1 cellular context compared by ENCODE assay signal in the genomic region with DNA sequence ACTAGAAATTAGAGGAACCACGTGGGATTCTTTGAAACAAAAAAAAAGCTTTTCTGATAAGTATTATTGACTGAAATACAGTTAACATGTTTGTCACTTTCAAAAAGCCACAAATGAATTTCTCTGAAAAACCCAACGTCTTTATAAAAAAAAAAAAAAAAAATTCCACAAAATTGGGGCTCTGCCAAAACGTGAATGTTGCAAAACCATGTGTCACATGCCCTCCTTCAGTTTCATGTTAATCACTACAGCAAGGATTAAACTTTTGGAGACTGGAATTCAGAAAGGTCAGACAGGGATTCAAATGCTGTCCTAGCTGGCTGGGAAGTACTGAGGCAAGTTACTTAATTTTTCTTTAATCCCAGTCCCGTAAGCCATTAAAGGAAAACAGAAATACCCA.
A peak's percentile ranks its signal among the peaks of the same experiment; 100 is the strongest.
TF ChIP-seq lines count a peak whose summit lies in the region.

No MANE protein-coding gene starts in this region.

TF ChIP-seq in K562, 482 proteins besides CTCF, POLR2A, EP300 and RAD21 (continued from another document and continues in another):
- TF ChIP-seq SREBF2 (CRISPR knock-in tag; IDR thresholded peaks at IDR 0.05) (no peak), HEY1 (CRISPR knock-in tag; IDR thresholded peaks at IDR 0.05; ENCODE audit: borderline replicate concordance) (no peak), NFIX (CRISPR knock-in tag; IDR thresholded peaks at IDR 0.05; ENCODE audit: low read depth) (no peak), STAT5A (IDR thresholded peaks at IDR 0.05; ENCODE audit: borderline replicate concordance, low read length) (peak; percentile 36; the same call in 1 of the 2 replicates), CEBPB (tag; IDR thresholded peaks at IDR 0.05) (peak; percentile 95), KLF16 (IDR thresholded peaks at IDR 0.05) (no peak), ZNF24 (IDR thresholded peaks at IDR 0.05) (no peak), PURB (CRISPR knock-in tag; IDR thresholded peaks at IDR 0.05; ENCODE audit: low read depth) (no peak), FOXK1 (CRISPR knock-in tag; IDR thresholded peaks at IDR 0.05; ENCODE audit: borderline replicate concordance) (no peak), EZH2 (IDR thresholded peaks at IDR 0.05; ENCODE audit: borderline replicate concordance, low read depth, low read length) (no peak), FOXP1 (CRISPR knock-in tag; IDR thresholded peaks at IDR 0.05) (no peak), BMI1 (IDR thresholded peaks at IDR 0.05; ENCODE audit: low read length) (no peak), LCOR (CRISPR knock-in tag; IDR thresholded peaks at IDR 0.05) (no peak), KLF1 (tag; IDR thresholded peaks at IDR 0.05) (no peak), TEAD4 (IDR thresholded peaks at IDR 0.05; ENCODE audit: low read length) (peak; percentile 42), TEAD4 (CRISPR knock-in tag; IDR thresholded peaks at IDR 0.05; ENCODE audit: borderline replicate concordance) (no peak), ZNF436 (CRISPR knock-in tag; IDR thresholded peaks at IDR 0.05) (no peak), U2AF2 (optimal IDR thresholded peaks at IDR 0.05; ENCODE audit: low read depth, low read length) (no peak), SMAD2 (IDR thresholded peaks at IDR 0.05; ENCODE audit: low read depth, low read length) (no peak), HNRNPL (IDR thresholded peaks at IDR 0.05; ENCODE audit: low read depth, low read length) (no peak), TEAD2 (tag; IDR thresholded peaks at IDR 0.05) (no peak), ETV5 (CRISPR knock-in tag; IDR thresholded peaks at IDR 0.05; ENCODE audit: low read depth) (no peak), POLR3A (IDR thresholded peaks at IDR 0.05; ENCODE audit: borderline replicate concordance, extremely low read depth, insufficient read depth, insufficient read length) (no peak), ZC3H8 (IDR thresholded peaks at IDR 0.05) (no peak), C11orf30 (IDR thresholded peaks at IDR 0.05; ENCODE audit: low read depth) (no peak), ZNF444 (CRISPR knock-in tag; IDR thresholded peaks at IDR 0.05) (no peak)
- TF ChIP-seq, protein P1, sequence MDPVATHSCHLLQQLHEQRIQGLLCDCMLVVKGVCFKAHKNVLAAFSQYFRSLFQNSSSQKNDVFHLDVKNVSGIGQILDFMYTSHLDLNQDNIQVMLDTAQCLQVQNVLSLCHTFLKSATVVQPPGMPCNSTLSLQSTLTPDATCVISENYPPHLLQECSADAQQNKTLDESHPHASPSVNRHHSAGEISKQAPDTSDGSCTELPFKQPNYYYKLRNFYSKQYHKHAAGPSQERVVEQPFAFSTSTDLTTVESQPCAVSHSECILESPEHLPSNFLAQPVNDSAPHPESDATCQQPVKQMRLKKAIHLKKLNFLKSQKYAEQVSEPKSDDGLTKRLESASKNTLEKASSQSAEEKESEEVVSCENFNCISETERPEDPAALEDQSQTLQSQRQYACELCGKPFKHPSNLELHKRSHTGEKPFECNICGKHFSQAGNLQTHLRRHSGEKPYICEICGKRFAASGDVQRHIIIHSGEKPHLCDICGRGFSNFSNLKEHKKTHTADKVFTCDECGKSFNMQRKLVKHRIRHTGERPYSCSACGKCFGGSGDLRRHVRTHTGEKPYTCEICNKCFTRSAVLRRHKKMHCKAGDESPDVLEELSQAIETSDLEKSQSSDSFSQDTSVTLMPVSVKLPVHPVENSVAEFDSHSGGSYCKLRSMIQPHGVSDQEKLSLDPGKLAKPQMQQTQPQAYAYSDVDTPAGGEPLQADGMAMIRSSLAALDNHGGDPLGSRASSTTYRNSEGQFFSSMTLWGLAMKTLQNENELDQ (CRISPR knock-in tag; IDR thresholded peaks at IDR 0.05; ENCODE audit: borderline replicate concordance), result no peak
- TF ChIP-seq, protein P2, sequence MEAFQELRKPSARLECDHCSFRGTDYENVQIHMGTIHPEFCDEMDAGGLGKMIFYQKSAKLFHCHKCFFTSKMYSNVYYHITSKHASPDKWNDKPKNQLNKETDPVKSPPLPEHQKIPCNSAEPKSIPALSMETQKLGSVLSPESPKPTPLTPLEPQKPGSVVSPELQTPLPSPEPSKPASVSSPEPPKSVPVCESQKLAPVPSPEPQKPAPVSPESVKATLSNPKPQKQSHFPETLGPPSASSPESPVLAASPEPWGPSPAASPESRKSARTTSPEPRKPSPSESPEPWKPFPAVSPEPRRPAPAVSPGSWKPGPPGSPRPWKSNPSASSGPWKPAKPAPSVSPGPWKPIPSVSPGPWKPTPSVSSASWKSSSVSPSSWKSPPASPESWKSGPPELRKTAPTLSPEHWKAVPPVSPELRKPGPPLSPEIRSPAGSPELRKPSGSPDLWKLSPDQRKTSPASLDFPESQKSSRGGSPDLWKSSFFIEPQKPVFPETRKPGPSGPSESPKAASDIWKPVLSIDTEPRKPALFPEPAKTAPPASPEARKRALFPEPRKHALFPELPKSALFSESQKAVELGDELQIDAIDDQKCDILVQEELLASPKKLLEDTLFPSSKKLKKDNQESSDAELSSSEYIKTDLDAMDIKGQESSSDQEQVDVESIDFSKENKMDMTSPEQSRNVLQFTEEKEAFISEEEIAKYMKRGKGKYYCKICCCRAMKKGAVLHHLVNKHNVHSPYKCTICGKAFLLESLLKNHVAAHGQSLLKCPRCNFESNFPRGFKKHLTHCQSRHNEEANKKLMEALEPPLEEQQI (IDR thresholded peaks at IDR 0.05), result no peak
- TF ChIP-seq, protein P3, sequence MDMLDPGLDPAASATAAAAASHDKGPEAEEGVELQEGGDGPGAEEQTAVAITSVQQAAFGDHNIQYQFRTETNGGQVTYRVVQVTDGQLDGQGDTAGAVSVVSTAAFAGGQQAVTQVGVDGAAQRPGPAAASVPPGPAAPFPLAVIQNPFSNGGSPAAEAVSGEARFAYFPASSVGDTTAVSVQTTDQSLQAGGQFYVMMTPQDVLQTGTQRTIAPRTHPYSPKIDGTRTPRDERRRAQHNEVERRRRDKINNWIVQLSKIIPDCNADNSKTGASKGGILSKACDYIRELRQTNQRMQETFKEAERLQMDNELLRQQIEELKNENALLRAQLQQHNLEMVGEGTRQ (CRISPR knock-in tag; IDR thresholded peaks at IDR 0.05), result peak; percentile 68
- TF ChIP-seq, protein P4, sequence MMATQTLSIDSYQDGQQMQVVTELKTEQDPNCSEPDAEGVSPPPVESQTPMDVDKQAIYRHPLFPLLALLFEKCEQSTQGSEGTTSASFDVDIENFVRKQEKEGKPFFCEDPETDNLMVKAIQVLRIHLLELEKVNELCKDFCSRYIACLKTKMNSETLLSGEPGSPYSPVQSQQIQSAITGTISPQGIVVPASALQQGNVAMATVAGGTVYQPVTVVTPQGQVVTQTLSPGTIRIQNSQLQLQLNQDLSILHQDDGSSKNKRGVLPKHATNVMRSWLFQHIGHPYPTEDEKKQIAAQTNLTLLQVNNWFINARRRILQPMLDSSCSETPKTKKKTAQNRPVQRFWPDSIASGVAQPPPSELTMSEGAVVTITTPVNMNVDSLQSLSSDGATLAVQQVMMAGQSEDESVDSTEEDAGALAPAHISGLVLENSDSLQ (IDR thresholded peaks at IDR 0.05), result no peak
- TF ChIP-seq, protein P5, sequence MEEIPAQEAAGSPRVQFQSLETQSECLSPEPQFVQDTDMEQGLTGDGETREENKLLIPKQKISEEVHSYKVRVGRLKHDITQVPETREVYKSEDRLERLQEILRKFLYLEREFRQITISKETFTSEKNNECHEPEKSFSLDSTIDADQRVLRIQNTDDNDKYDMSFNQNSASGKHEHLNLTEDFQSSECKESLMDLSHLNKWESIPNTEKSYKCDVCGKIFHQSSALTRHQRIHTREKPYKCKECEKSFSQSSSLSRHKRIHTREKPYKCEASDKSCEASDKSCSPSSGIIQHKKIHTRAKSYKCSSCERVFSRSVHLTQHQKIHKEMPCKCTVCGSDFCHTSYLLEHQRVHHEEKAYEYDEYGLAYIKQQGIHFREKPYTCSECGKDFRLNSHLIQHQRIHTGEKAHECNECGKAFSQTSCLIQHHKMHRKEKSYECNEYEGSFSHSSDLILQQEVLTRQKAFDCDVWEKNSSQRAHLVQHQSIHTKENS (CRISPR knock-in tag; IDR thresholded peaks at IDR 0.05), result no peak
- TF ChIP-seq, protein P6, sequence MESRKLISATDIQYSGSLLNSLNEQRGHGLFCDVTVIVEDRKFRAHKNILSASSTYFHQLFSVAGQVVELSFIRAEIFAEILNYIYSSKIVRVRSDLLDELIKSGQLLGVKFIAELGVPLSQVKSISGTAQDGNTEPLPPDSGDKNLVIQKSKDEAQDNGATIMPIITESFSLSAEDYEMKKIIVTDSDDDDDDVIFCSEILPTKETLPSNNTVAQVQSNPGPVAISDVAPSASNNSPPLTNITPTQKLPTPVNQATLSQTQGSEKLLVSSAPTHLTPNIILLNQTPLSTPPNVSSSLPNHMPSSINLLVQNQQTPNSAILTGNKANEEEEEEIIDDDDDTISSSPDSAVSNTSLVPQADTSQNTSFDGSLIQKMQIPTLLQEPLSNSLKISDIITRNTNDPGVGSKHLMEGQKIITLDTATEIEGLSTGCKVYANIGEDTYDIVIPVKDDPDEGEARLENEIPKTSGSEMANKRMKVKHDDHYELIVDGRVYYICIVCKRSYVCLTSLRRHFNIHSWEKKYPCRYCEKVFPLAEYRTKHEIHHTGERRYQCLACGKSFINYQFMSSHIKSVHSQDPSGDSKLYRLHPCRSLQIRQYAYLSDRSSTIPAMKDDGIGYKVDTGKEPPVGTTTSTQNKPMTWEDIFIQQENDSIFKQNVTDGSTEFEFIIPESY (CRISPR knock-in tag; IDR thresholded peaks at IDR 0.05), result no peak
- TF ChIP-seq, protein P7, sequence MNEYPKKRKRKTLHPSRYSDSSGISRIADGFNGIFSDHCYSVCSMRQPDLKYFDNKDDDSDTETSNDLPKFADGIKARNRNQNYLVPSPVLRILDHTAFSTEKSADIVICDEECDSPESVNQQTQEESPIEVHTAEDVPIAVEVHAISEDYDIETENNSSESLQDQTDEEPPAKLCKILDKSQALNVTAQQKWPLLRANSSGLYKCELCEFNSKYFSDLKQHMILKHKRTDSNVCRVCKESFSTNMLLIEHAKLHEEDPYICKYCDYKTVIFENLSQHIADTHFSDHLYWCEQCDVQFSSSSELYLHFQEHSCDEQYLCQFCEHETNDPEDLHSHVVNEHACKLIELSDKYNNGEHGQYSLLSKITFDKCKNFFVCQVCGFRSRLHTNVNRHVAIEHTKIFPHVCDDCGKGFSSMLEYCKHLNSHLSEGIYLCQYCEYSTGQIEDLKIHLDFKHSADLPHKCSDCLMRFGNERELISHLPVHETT (CRISPR knock-in tag; conservative IDR thresholded peaks at IDR 0.05 in 1 of 2, IDR thresholded peaks at IDR 0.05 in 1 of 2), result peak in 1 of 2 experiments; percentile 62; a peak in 1 of 4 replicates
- TF ChIP-seq, protein P8, sequence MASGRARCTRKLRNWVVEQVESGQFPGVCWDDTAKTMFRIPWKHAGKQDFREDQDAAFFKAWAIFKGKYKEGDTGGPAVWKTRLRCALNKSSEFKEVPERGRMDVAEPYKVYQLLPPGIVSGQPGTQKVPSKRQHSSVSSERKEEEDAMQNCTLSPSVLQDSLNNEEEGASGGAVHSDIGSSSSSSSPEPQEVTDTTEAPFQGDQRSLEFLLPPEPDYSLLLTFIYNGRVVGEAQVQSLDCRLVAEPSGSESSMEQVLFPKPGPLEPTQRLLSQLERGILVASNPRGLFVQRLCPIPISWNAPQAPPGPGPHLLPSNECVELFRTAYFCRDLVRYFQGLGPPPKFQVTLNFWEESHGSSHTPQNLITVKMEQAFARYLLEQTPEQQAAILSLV (tag; IDR thresholded peaks at IDR 0.05), result no peak
- TF ChIP-seq, protein P9, sequence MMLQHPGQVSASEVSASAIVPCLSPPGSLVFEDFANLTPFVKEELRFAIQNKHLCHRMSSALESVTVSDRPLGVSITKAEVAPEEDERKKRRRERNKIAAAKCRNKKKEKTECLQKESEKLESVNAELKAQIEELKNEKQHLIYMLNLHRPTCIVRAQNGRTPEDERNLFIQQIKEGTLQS (IDR thresholded peaks at IDR 0.05), result peak; percentile 26
- TF ChIP-seq, protein P9 (CRISPR knock-in tag; conservative IDR thresholded peaks at IDR 0.05), result no peak
- TF ChIP-seq, protein P10, sequence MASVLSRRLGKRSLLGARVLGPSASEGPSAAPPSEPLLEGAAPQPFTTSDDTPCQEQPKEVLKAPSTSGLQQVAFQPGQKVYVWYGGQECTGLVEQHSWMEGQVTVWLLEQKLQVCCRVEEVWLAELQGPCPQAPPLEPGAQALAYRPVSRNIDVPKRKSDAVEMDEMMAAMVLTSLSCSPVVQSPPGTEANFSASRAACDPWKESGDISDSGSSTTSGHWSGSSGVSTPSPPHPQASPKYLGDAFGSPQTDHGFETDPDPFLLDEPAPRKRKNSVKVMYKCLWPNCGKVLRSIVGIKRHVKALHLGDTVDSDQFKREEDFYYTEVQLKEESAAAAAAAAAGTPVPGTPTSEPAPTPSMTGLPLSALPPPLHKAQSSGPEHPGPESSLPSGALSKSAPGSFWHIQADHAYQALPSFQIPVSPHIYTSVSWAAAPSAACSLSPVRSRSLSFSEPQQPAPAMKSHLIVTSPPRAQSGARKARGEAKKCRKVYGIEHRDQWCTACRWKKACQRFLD (CRISPR knock-in tag; IDR thresholded peaks at IDR 0.05), result no peak
- TF ChIP-seq, protein P11, sequence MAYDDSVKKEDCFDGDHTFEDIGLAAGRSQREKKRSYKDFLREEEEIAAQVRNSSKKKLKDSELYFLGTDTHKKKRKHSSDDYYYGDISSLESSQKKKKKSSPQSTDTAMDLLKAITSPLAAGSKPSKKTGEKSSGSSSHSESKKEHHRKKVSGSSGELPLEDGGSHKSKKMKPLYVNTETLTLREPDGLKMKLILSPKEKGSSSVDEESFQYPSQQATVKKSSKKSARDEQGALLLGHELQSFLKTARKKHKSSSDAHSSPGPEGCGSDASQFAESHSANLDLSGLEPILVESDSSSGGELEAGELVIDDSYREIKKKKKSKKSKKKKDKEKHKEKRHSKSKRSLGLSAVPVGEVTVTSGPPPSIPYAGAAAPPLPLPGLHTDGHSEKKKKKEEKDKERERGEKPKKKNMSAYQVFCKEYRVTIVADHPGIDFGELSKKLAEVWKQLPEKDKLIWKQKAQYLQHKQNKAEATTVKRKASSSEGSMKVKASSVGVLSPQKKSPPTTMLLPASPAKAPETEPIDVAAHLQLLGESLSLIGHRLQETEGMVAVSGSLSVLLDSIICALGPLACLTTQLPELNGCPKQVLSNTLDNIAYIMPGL (CRISPR knock-in tag; IDR thresholded peaks at IDR 0.05), result no peak
